ENCODE assay signal across 21 cellular contexts in genomic region chr6:32906539-32906938, GRCh38. TPM values are rescaled to one million over a fixed set of nuclear protein-coding genes. Genes with fewer than 3 reads are reported as not detected.
A peak's percentile ranks its signal among the peaks of the same experiment; 100 is the strongest.
DNase-seq lines count a peak whose midpoint lies in the region; ATAC-seq lines count a peak whose summit lies in the region.
"Had no signal": no experiment of that assay in that cellular context is flagged by ENCODE, and none has a peak within 500 bp of the region (broad histone marks: within the 10 kb centered on the region; RNA-seq: fewer than 3 reads in every experiment).

No MANE protein-coding gene starts in this region.

- ATAC-seq in GM21390 (IDR thresholded peaks at IDR 0.05; ENCODE audit: unreplicated experiment), result no peak
- ATAC-seq: activated CD8-positive, alpha-beta memory T cell treated with anti-CD3 and anti-CD28 coated beads, Interleukin-2, amount 10 ng/mL, durations not matched to agents 7 days and 5 days; psoas muscle; stimulated activated effector memory CD8-positive, alpha-beta T cell treated with anti-CD3 and anti-CD28 coated beads, Interleukin-12 subunit alpha, Interleukin-12 subunit beta, amount 100 ng/mL, for 72 hours had no signal

- peak overlapping the region; percentile 4 for H3K27ac ChIP-seq in epithelial cell of prostate
- H3K27ac ChIP-seq in substantia nigra (ENCODE audit: low read depth, low read length, poor library complexity, severe bottlenecking), result no peak overlapping the region
- H3K27ac ChIP-seq: psoas muscle, SJCRH30, thyroid gland had no signal

- DNase-seq in ELR (ENCODE audit: low read depth), result peak; percentile 67
- peak; percentile 18 for DNase-seq in RKO (ENCODE audit: low spot score)
- DNase-seq in epithelial cell of prostate (ENCODE audit: low read depth, low spot score), result no peak
- DNase-seq in renal cortical epithelial cell (ENCODE audit: low read depth), result peak; percentile 86
- no peak for DNase-seq in substantia nigra (lab: John Stamatoyannopoulos, UW)
- no peak for DNase-seq in DMS153 treated with DMSO at 0.1 percent for 48 hours (lab: John Stamatoyannopoulos, UW; ENCODE audit: unreplicated experiment)
- DNase-seq: activated CD8-positive, alpha-beta memory T cell treated with anti-CD3 and anti-CD28 coated beads, Interleukin-2, amount 10 ng/mL, durations not matched to agents 7 days and 5 days; activated effector memory CD4-positive, alpha-beta T cell treated with Interleukin-2 at 50 U/mL for 16 hours; amniotic stem cell; DMS53; head of caudate nucleus; immature natural killer cell; MG63; NCI-H187; NCI-H510A treated with DMSO at 0.1 percent for 48 hours; psoas muscle; SJCRH30; T1000; thyroid gland had no signal

RNA-seq across cellular contexts. Expression of gene HLA-DMB, which starts 34.3 kb away (rescaled TPM):
- 2.1 and 18.9 TPM in 2 replicates for total RNA-seq in renal cortical epithelial cell
- total RNA-seq: SJCRH30 had no signal

RNA-seq across cellular contexts. Expression of gene HLA-DMA, which starts 46.4 kb away (rescaled TPM):
- 1.9 and 6.1 TPM in 2 replicates for total RNA-seq in renal cortical epithelial cell

RNA-seq across cellular contexts. Expression of gene PSMB9, which starts 52.5 kb away (rescaled TPM):
- total RNA-seq in renal cortical epithelial cell, result 8.3 and 52.1 TPM in 2 replicates

RNA-seq across cellular contexts. Expression of gene TAP1, which starts 53.0 kb away (rescaled TPM):
- 57.6 and 124 TPM in 2 replicates for total RNA-seq in renal cortical epithelial cell

Comparison
In these comparisons a context has a peak if more than half of its experiments do, and no peak if none do; other contexts are left out.
1. DNase-seq: peak in ELR (single experiment), RKO (single experiment) and renal cortical epithelial cell (single experiment); none in epithelial cell of prostate (single experiment), substantia nigra (0 of 49) and DMS153 treated with DMSO at 0.1 percent for 48 hours (single experiment).